8 cellular contexts compared by ENCODE assay signal in genomic region chr21:44294391-44295162, GRCh38. TPM values are rescaled to one million over a fixed set of nuclear protein-coding genes. Genes with fewer than 3 reads are reported as not detected.
DNase-seq lines count a peak whose midpoint lies in the region; ATAC-seq and TF ChIP-seq lines count a peak whose summit lies in the region.
"Had no signal": no experiment of that assay in that cellular context is flagged by ENCODE, and none has a peak within 500 bp of the region (broad histone marks: within the 10 kb centered on the region; RNA-seq: fewer than 3 reads in every experiment).

No MANE protein-coding gene starts in this region.

- H2BK20ac ChIP-seq in IMR-90 (ENCODE audit: low read depth, low read length), result no peak overlapping the region

- H3K4me1 ChIP-seq in IMR-90 (ENCODE audit: control insufficient read depth, insufficient read depth, low read length) (peaks cover 6% of the 10 kb centered on the region; the same call in 1 of the 2 replicates), osteoblast (ENCODE audit: insufficient read depth, low read length) (peaks cover 4% of the 10 kb centered on the region)

- H3K4ac ChIP-seq in IMR-90 (ENCODE audit: low read depth, low read length), result no peak overlapping the region

- H3K4me2 ChIP-seq in IMR-90 (ENCODE audit: low read depth, low read length), result no peak overlapping the region
- H3K4me2 ChIP-seq in osteoblast (ENCODE audit: insufficient read depth, low read length), result no peak overlapping the region

- in situ Hi-C loops in IMR-90 (cut with MboI; ENCODE audit: low sequenced_read_pairs) (no loop called here), astrocyte of the spinal cord (cut with HindIII; ENCODE audit: low sequenced_read_pairs) (no loop called here)

- H3K36me3 ChIP-seq in IMR-90 (ENCODE audit: control insufficient read depth, insufficient read depth, low read length), result no peaks in the 10 kb centered on the region
- no peaks in the 10 kb centered on the region for H3K36me3 ChIP-seq in osteoblast (ENCODE audit: insufficient read depth, low read length)

- WGBS in IMR-90 (ENCODE audit: extremely low coverage in 2 of 2, insufficient read length in 1 of 2), 2 experiments, result 50% methylated on average over 7 of the region's 26 CpGs; no CpG with 5 or more reads in 1 of the 2 experiments

- no peak overlapping the region for H3K4me3 ChIP-seq in IMR-90 (ENCODE audit: insufficient read depth, low read depth, low read length)
- H3K4me3 ChIP-seq in astrocyte of the spinal cord (ENCODE audit: low read depth, low read length), result no peak overlapping the region
- no peak overlapping the region for H3K4me3 ChIP-seq in osteoblast (ENCODE audit: insufficient read depth, low read length)

- H3K9me3 ChIP-seq in IMR-90 (ENCODE audit: control insufficient read depth, insufficient read depth, low read length), result no peaks in the 10 kb centered on the region
- H3K9me3 ChIP-seq in osteoblast (ENCODE audit: low read depth, low read length), result no peaks in the 10 kb centered on the region

- TF ChIP-seq RAD21 in IMR-90 (IDR thresholded peaks at IDR 0.05; ENCODE audit: low read length), result no peak

- H3K4me3 Mint-ChIP-seq in activated T-cell treated with anti-CD3 and anti-CD28 coated beads, Interleukin-2, amount 50 U/mL, for 72 hours, result no peak overlapping the region
- H3K4me3 Mint-ChIP-seq: activated naive CD8-positive, alpha-beta T cell treated with anti-CD3 and anti-CD28 coated beads for 36 hours had no signal

- no peaks in the 10 kb centered on the region for H3K9me3 Mint-ChIP-seq in activated T-cell treated with anti-CD3 and anti-CD28 coated beads, Interleukin-2, amount 50 U/mL, for 72 hours
- H3K9me3 Mint-ChIP-seq: activated naive CD8-positive, alpha-beta T cell treated with anti-CD3 and anti-CD28 coated beads for 36 hours had no signal

- no peak overlapping the region for H3K9ac ChIP-seq in IMR-90 (ENCODE audit: low read depth, low read length)

- dilution Hi-C loops in IMR-90 (cut with HindIII; ENCODE audit: low sequenced_read_pairs, unreplicated experiment), result no loop called here

- no peak overlapping the region for H2AK5ac ChIP-seq in IMR-90 (ENCODE audit: low read depth, low read length)

- POLR2A ChIA-PET in IMR-90 (lab: Charles Lee; ENCODE audit: unreplicated experiment), result no interaction called here

- no peak overlapping the region for H2BK15ac ChIP-seq in IMR-90 (ENCODE audit: low read depth, low read length)

- TF ChIP-seq CTCF in IMR-90 (conservative IDR thresholded peaks at IDR 0.05; ENCODE audit: low read depth, low read length), result no peak
- TF ChIP-seq CTCF in astrocyte of the spinal cord (IDR thresholded peaks at IDR 0.05; ENCODE audit: low read depth, low read length), result no peak
- no peak for TF ChIP-seq CTCF in osteoblast (IDR thresholded peaks at IDR 0.05; ENCODE audit: extremely low read depth, low read depth, low read length)

- DNase-seq in IMR-90, result peak; percentile 7
- peak; percentile 25 for DNase-seq in astrocyte of the spinal cord (ENCODE audit: low read depth, low spot score)
- DNase-seq in osteoblast (ENCODE audit: insufficient read length, low spot score, missing footprints), result peak; percentile 96
- no peak for DNase-seq in OCI-M2 (lab: John Stamatoyannopoulos, UW; ENCODE audit: unreplicated experiment)
- no peak for DNase-seq in activated T-cell treated with anti-CD3 and anti-CD28 coated beads, Interleukin-2, amount 50 U/mL, for 72 hours
- DNase-seq in NCI-H2029 treated with DMSO at 0.1 percent for 48 hours (lab: John Stamatoyannopoulos, UW), result no peak
- DNase-seq: activated naive CD8-positive, alpha-beta T cell treated with anti-CD3 and anti-CD28 coated beads for 36 hours; NCI-H510A treated with DMSO at 0.1 percent for 48 hours had no signal

- no peaks in the 10 kb centered on the region for H3K36me3 Mint-ChIP-seq in activated T-cell treated with anti-CD3 and anti-CD28 coated beads, Interleukin-2, amount 50 U/mL, for 72 hours (ENCODE audit: insufficient read depth in 2 of 2)
- H3K36me3 Mint-ChIP-seq: activated naive CD8-positive, alpha-beta T cell treated with anti-CD3 and anti-CD28 coated beads for 36 hours had no signal

- peaks cover 3% of the 10 kb centered on the region for H3K79me2 ChIP-seq in osteoblast (ENCODE audit: insufficient read depth, low read length)

- no peak overlapping the region for H4K5ac ChIP-seq in IMR-90 (ENCODE audit: low read depth, low read length)

- H3K27me3 ChIP-seq in IMR-90 (ENCODE audit: control insufficient read depth, insufficient read depth, low read length) (peaks cover 6% of the 10 kb centered on the region; the same call in 1 of the 2 replicates), osteoblast (ENCODE audit: insufficient read depth, low read length) (no peaks in the 10 kb centered on the region)

- intact Hi-C loops in IMR-90 (cut with micrococcal nuclease), result no loop called here

- no peak overlapping the region for H3K56ac ChIP-seq in IMR-90 (ENCODE audit: extremely low read depth, insufficient read depth, low read length)

- H4K20me1 ChIP-seq in IMR-90 (ENCODE audit: insufficient read depth, low read length), result no peaks in the 10 kb centered on the region; the same call in 1 of the 2 replicates
- H4K20me1 ChIP-seq in osteoblast (ENCODE audit: insufficient read depth, low read length), result no peaks in the 10 kb centered on the region

- no peak for TF ChIP-seq POLR2A in IMR-90 (IDR thresholded peaks at IDR 0.05; ENCODE audit: low read depth, low read length)

- no peak overlapping the region for H3K14ac ChIP-seq in IMR-90 (replicated peaks; ENCODE audit: low read depth, low read length)

- H2BK120ac ChIP-seq in IMR-90 (ENCODE audit: low read depth, low read length), result no peak overlapping the region

- no peak overlapping the region for H3K27ac Mint-ChIP-seq in activated T-cell treated with anti-CD3 and anti-CD28 coated beads, Interleukin-2, amount 50 U/mL, for 72 hours
- H3K27ac Mint-ChIP-seq: activated naive CD8-positive, alpha-beta T cell treated with anti-CD3 and anti-CD28 coated beads for 36 hours had no signal

- no peak overlapping the region for H4K8ac ChIP-seq in IMR-90 (ENCODE audit: low read depth in 2 of 2, low read length in 2 of 2)

- BruUV-seq in IMR-90 (replicated peaks; lab: Mats Ljungman, UMichigan), result no TSS peak

- no peak overlapping the region for H2BK5ac ChIP-seq in IMR-90 (ENCODE audit: low read depth, low read length, poor library complexity, severe bottlenecking)

- H4K91ac ChIP-seq in IMR-90 (ENCODE audit: insufficient read depth, low read depth, low read length), result no peak overlapping the region

- no peak overlapping the region for H3K23ac ChIP-seq in IMR-90 (ENCODE audit: low read depth, low read length)

- peaks cover 0 to 4% of the 10 kb centered on the region in 2 experiments; a peak in 1 of 4 replicates for H3K79me1 ChIP-seq in IMR-90 (ENCODE audit: low read depth in 1 of 2, low read length in 2 of 2)

- H2AK9ac ChIP-seq in IMR-90 (replicated peaks; ENCODE audit: low read depth, low read length, poor library complexity), result peak overlapping the region; percentile 85

- CTCF ChIA-PET in IMR-90 (lab: Yijun Ruan, JAX), result interaction anchor here (0.6 kb wide), 1 partner anchor 29 kb away, joined by 3 read pairs; no protein-coding TSS in a partner anchor

- no peaks in the 10 kb centered on the region for H3K27me3 Mint-ChIP-seq in activated T-cell treated with anti-CD3 and anti-CD28 coated beads, Interleukin-2, amount 50 U/mL, for 72 hours (ENCODE audit: low read depth)
- H3K27me3 Mint-ChIP-seq: activated naive CD8-positive, alpha-beta T cell treated with anti-CD3 and anti-CD28 coated beads for 36 hours had no signal

- H3K27ac ChIP-seq in IMR-90 (ENCODE audit: insufficient read depth, low read length) (no peak overlapping the region), osteoblast (ENCODE audit: low read depth, low read length) (no peak overlapping the region)

- peaks cover 22% of the 10 kb centered on the region for H3K4me1 Mint-ChIP-seq in activated T-cell treated with anti-CD3 and anti-CD28 coated beads, Interleukin-2, amount 50 U/mL, for 72 hours (ENCODE audit: low read depth)

- H3K9me1 ChIP-seq in IMR-90 (ENCODE audit: insufficient read depth, low read length), result no peaks in the 10 kb centered on the region

- H2AFZ ChIP-seq in IMR-90 (replicated peaks; ENCODE audit: low read length, poor library complexity) (peak overlapping the region; percentile 32), osteoblast (ENCODE audit: low read length) (no peak overlapping the region)

- ATAC-seq in IMR-90 (ENCODE audit: low read depth), result no peak
- no peak for ATAC-seq in activated T-cell treated with anti-CD3 and anti-CD28 coated beads, Interleukin-2, amount 50 U/mL, for 72 hours (replicated peaks in 1 of 2)

- H3K18ac ChIP-seq in IMR-90 (ENCODE audit: low read depth, low read length), result no peak overlapping the region

RNA-seq across cellular contexts. Expression of gene PFKL, which starts 5.3 kb away (rescaled TPM):
- 100 and 103 TPM in 2 replicates for total RNA-seq in IMR-90 (2012; rRNA removed)
- polyA plus RNA-seq in IMR-90 (2012; rRNA removed), result 126 and 131 TPM in 2 replicates
- polyA plus RNA-seq in IMR-90 (2012; cell fraction: cytosol; rRNA removed), result 121 and 205 TPM in 2 replicates
- 315 and 685 TPM in 2 replicates for polyA plus RNA-seq in IMR-90 (2012; cell fraction: nucleus; rRNA removed; ENCODE audit: low replicate concordance)
- total RNA-seq in osteoblast, result 93.1 and 114 TPM in 2 replicates
- total RNA-seq in activated T-cell treated with anti-CD3 and anti-CD28 coated beads, Interleukin-2, amount 50 U/mL, for 72 hours, result 100 to 1,000 TPM; 104 to 109 TPM

RNA-seq across cellular contexts. Expression of gene AIRE, which starts 8.9 kb away (rescaled TPM):
- not detected in 2 replicates for total RNA-seq in IMR-90 (2012; rRNA removed)
- polyA plus RNA-seq in IMR-90 (2012; rRNA removed), result 0.03 and 0.05 TPM in 2 replicates
- not detected in 2 replicates for polyA plus RNA-seq in IMR-90 (2012; cell fraction: cytosol; rRNA removed)
- 0.54 and 0.91 TPM in 2 replicates for polyA plus RNA-seq in IMR-90 (2012; cell fraction: nucleus; rRNA removed; ENCODE audit: low replicate concordance)
- not detected in 2 replicates for total RNA-seq in osteoblast
- not detected for total RNA-seq in activated T-cell treated with anti-CD3 and anti-CD28 coated beads, Interleukin-2, amount 50 U/mL, for 72 hours
- total RNA-seq: activated naive CD8-positive, alpha-beta T cell treated with anti-CD3 and anti-CD28 coated beads for 36 hours had no signal

RNA-seq across cellular contexts. Expression of gene DNMT3L, which starts 32.9 kb away (rescaled TPM):
- not detected in 2 replicates for total RNA-seq in IMR-90 (2012; rRNA removed)
- polyA plus RNA-seq in IMR-90 (2012; rRNA removed), result not detected in 2 replicates
- not detected in 2 replicates for polyA plus RNA-seq in IMR-90 (2012; cell fraction: cytosol; rRNA removed)
- polyA plus RNA-seq in IMR-90 (2012; cell fraction: nucleus; rRNA removed; ENCODE audit: low replicate concordance), result not detected in 2 replicates
- total RNA-seq in osteoblast, result not detected in 2 replicates
- total RNA-seq in activated T-cell treated with anti-CD3 and anti-CD28 coated beads, Interleukin-2, amount 50 U/mL, for 72 hours, result not detected
- total RNA-seq: activated naive CD8-positive, alpha-beta T cell treated with anti-CD3 and anti-CD28 coated beads for 36 hours had no signal

RNA-seq across cellular contexts. Expression of gene CFAP410, which starts 44.6 kb away (rescaled TPM):
- total RNA-seq in IMR-90 (2012; rRNA removed), result 3.3 and 3.8 TPM in 2 replicates
- 10.3 and 12.4 TPM in 2 replicates for polyA plus RNA-seq in IMR-90 (2012; rRNA removed)
- polyA plus RNA-seq in IMR-90 (2012; cell fraction: cytosol; rRNA removed), result 18.3 and 20.2 TPM in 2 replicates
- polyA plus RNA-seq in IMR-90 (2012; cell fraction: nucleus; rRNA removed; ENCODE audit: low replicate concordance), result 43.6 and 107 TPM in 2 replicates
- 14.5 and 15.0 TPM in 2 replicates for total RNA-seq in osteoblast
- 10 to 100 TPM; 14.5 to 17.2 TPM for total RNA-seq in activated T-cell treated with anti-CD3 and anti-CD28 coated beads, Interleukin-2, amount 50 U/mL, for 72 hours

RNA-seq across cellular contexts. Expression of gene ICOSLG, which starts 53.8 kb away (rescaled TPM):
- total RNA-seq in IMR-90 (2012; rRNA removed) (under 0.01 TPM in 2 replicates), osteoblast (0.29 TPM in 1 of 2 replicates, not detected in the other)
- 0.09 and 0.17 TPM in 2 replicates for polyA plus RNA-seq in IMR-90 (2012; rRNA removed)
- polyA plus RNA-seq in IMR-90 (2012; cell fraction: cytosol; rRNA removed), result 0.02 TPM in 1 of 2 replicates, not detected in the other
- polyA plus RNA-seq in IMR-90 (2012; cell fraction: nucleus; rRNA removed; ENCODE audit: low replicate concordance), result 0.06 and 0.10 TPM in 2 replicates
- total RNA-seq in activated T-cell treated with anti-CD3 and anti-CD28 coated beads, Interleukin-2, amount 50 U/mL, for 72 hours, result 1 to 10 TPM; 2.6 to 3.2 TPM

Comparison
In these comparisons a context has a peak if more than half of its experiments do, and no peak if none do; other contexts are left out.
1. DNase-seq: peak in IMR-90 (single experiment), astrocyte of the spinal cord (single experiment) and osteoblast (single experiment); none in OCI-M2 (single experiment), activated T-cell treated with anti-CD3 and anti-CD28 coated beads, Interleukin-2, amount 50 U/mL, for 72 hours (0 of 2) and NCI-H2029 treated with DMSO at 0.1 percent for 48 hours (single experiment).